In genomic region chr14:67963545-67963944, GRCh38 we compare ENCODE assay signal across 19 cellular contexts.
DNase-seq lines count a peak whose midpoint lies in the region; ATAC-seq and TF ChIP-seq lines count a peak whose summit lies in the region.
"Had no signal": no experiment of that assay in that cellular context is flagged by ENCODE, and none has a peak within 500 bp of the region (broad histone marks: within the 10 kb centered on the region; RNA-seq: fewer than 3 reads in every experiment).

No MANE protein-coding gene starts in this region.

- H4K20me1 ChIP-seq in osteoblast (ENCODE audit: insufficient read depth, low read length) = no peaks in the 10 kb centered on the region

- peak overlapping the region; percentile 76 for H2AFZ ChIP-seq in osteoblast (ENCODE audit: low read length)

- no TSS peak for BruUV-seq in MCF 10A (replicated peaks; lab: Mats Ljungman, UMichigan)

- H3K36me3 Mint-ChIP-seq in MCF 10A (ENCODE audit: insufficient read depth, unreplicated experiment) = peaks cover 6% of the 10 kb centered on the region

- POLR2A ChIA-PET in MCF 10A (lab: Yijun Ruan, JAX) = interaction anchor here (0.7 to 1.4 kb wide), 7 partner anchors 19 to 1143 kb away, joined by 3 to 4 read pairs (median 4); no protein-coding TSS in a partner anchor

- H3K79me2 ChIP-seq in osteoblast (ENCODE audit: insufficient read depth, low read length) = no peaks in the 10 kb centered on the region

- H3K4me3 ChIP-seq in breast epithelium (peak overlapping the region in 1 of 3 donors; percentile 36), osteoblast (ENCODE audit: insufficient read depth, low read length) (peak overlapping the region; percentile 54), upper lobe of right lung (peak overlapping the region; percentile 11)

- TF ChIP-seq POLR2A in breast epithelium (IDR thresholded peaks at IDR 0.05) (no peak), erythroblast (IDR thresholded peaks at IDR 0.05; ENCODE audit: low read length) (no peak)

- no peaks in the 10 kb centered on the region for H3K27me3 ChIP-seq in breast epithelium
- H3K27me3 ChIP-seq in osteoblast (ENCODE audit: insufficient read depth, low read length) = no peaks in the 10 kb centered on the region
- H3K27me3 ChIP-seq in upper lobe of right lung = no peaks in the 10 kb centered on the region

- no peaks in the 10 kb centered on the region for H3K27me3 Mint-ChIP-seq in MCF 10A (ENCODE audit: insufficient read depth, unreplicated experiment)

- H3K9me3 Mint-ChIP-seq in MCF 10A (ENCODE audit: unreplicated experiment) = peaks cover 3% of the 10 kb centered on the region

- H3K4me1 ChIP-seq in breast epithelium (peaks cover 0 to 13% of the 10 kb centered on the region in 2 donors), osteoblast (ENCODE audit: insufficient read depth, low read length) (peaks cover 4% of the 10 kb centered on the region), upper lobe of right lung (peaks cover 35% of the 10 kb centered on the region)

- H3K36me3 ChIP-seq in breast epithelium = no peaks in the 10 kb centered on the region
- H3K36me3 ChIP-seq in osteoblast (ENCODE audit: insufficient read depth, low read length) = no peaks in the 10 kb centered on the region
- H3K36me3 ChIP-seq in upper lobe of right lung = no peaks in the 10 kb centered on the region

- DNase-seq in MCF 10A (ENCODE audit: unreplicated experiment) (no peak), breast epithelium (ENCODE audit: low spot score in 2 of 2) (no peak), fibroblast of peridontal ligament (ENCODE audit: extremely low read depth) (peak; percentile 61), osteoblast (ENCODE audit: insufficient read length, low spot score, missing footprints) (no peak), upper lobe of right lung (no peak), KG1 (lab: John Stamatoyannopoulos, UW) (no peak), caudate nucleus (lab: John Stamatoyannopoulos, UW) (no peak), erythroblast (lab: John Stamatoyannopoulos, UW) (no peak)
- DNase-seq: activated CD4-positive, alpha-beta T cell treated with anti-CD3 and anti-CD28 coated beads for 4 hours; activated CD8-positive, alpha-beta memory T cell treated with anti-CD3 and anti-CD28 coated beads, Interleukin-2, amount 50 U/mL, for 4 hours; activated effector memory CD4-positive, alpha-beta T cell treated with anti-CD3 and anti-CD28 coated beads, Interleukin-2, amount 50 U/mL, for 16 hours; aorta; endodermal cell; NCI-H1436; NCI-H774; stimulated activated CD8-positive, alpha-beta memory T cell treated with anti-CD3 and anti-CD28 coated beads, Interleukin-4, amount 100 ng/mL, for 48 hours had no signal

- peak overlapping the region in 1 of 2 donors; percentile 83 for H3K27ac ChIP-seq in breast epithelium
- H3K27ac ChIP-seq in osteoblast (ENCODE audit: low read depth, low read length) = peak overlapping the region; percentile 17
- H3K27ac ChIP-seq in upper lobe of right lung = peak overlapping the region; percentile 52
- no peak overlapping the region for H3K27ac ChIP-seq in caudate nucleus (ENCODE audit: low read depth, low read length)
- H3K27ac ChIP-seq: C4-2B had no signal

- H3K4me3 Mint-ChIP-seq in MCF 10A (ENCODE audit: unreplicated experiment) = no peak overlapping the region
- H3K4me3 Mint-ChIP-seq: endodermal cell had no signal

- H3K9me3 ChIP-seq in breast epithelium = no peaks in the 10 kb centered on the region
- H3K9me3 ChIP-seq in osteoblast (ENCODE audit: low read depth, low read length) = no peaks in the 10 kb centered on the region
- H3K9me3 ChIP-seq in upper lobe of right lung = no peaks in the 10 kb centered on the region

- peak overlapping the region; percentile 76 for H3K4me2 ChIP-seq in osteoblast (ENCODE audit: insufficient read depth, low read length)

- CTCF ChIA-PET in MCF 10A (lab: Yijun Ruan, JAX) = no interaction called here

- TF ChIP-seq CTCF in MCF 10A (IDR thresholded peaks at IDR 0.05; ENCODE audit: unreplicated experiment) = no peak
- TF ChIP-seq CTCF in breast epithelium (IDR thresholded peaks at IDR 0.05) = no peak
- TF ChIP-seq CTCF in osteoblast (IDR thresholded peaks at IDR 0.05; ENCODE audit: extremely low read depth, low read depth, low read length) = no peak
- no peak for TF ChIP-seq CTCF in upper lobe of right lung (IDR thresholded peaks at IDR 0.05)

- peak overlapping the region; percentile 91 for H3K27ac Mint-ChIP-seq in MCF 10A (ENCODE audit: low read depth, unreplicated experiment)
- H3K27ac Mint-ChIP-seq: endodermal cell had no signal

- no peak for ATAC-seq in upper lobe of right lung
- ATAC-seq: Panc1, SK-N-SH treated with all-trans-retinoic acid at 6 μM for 48 hours had no signal

- H3K4me1 Mint-ChIP-seq in MCF 10A (ENCODE audit: insufficient read depth, unreplicated experiment) = peaks cover 32% of the 10 kb centered on the region

- intact Hi-C loops in MCF 10A (cut with micrococcal nuclease) = no loop called here
- intact Hi-C loops in breast epithelium (cut with DNase I; ENCODE audit: low total_unique reads) = no loop called here
- intact Hi-C loops in upper lobe of right lung (cut with DNase I) = no loop called here
